Comparison of ENCODE assay signal across 9 cellular contexts in the genomic region with DNA sequence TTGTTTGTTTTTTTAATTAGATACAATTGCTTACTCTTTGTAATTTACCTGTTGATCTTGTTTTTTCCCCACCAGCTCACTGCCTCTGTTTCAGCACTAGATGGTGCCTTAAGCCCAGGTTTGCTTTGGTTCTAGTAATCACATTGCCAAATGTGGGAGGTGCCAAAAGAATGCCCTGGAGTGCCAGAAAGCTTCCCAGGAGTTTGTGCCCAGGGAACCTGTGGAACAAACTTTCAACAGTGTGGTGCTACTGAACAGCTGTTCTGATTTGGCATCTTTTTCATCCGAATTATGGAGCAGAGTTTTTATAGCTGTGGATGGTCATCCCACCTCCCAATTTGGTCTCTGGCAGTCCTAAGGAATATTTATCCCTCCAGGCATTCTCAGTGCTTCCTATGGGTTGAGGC.
A peak's percentile ranks its signal among the peaks of the same experiment; 100 is the strongest.
DNase-seq lines count a peak whose midpoint lies in the region; TF ChIP-seq lines count a peak whose summit lies in the region.
"Had no signal": no experiment of that assay in that cellular context is flagged by ENCODE, and none has a peak within 500 bp of the region (broad histone marks: within the 10 kb centered on the region; RNA-seq: fewer than 3 reads in every experiment).

No MANE protein-coding gene starts in this region.

- no peak overlapping the region for H3K4me3 ChIP-seq in cardiac muscle cell

- no peaks in the 10 kb centered on the region for H3K4me1 ChIP-seq in cardiac muscle cell (ENCODE audit: low read depth)

- H3K36me3 ChIP-seq in cardiac muscle cell: no peaks in the 10 kb centered on the region

- H3K27me3 ChIP-seq in cardiac muscle cell: no peaks in the 10 kb centered on the region

- TF ChIP-seq CTCF in cardiac muscle cell (IDR thresholded peaks at IDR 0.05; ENCODE audit: low read depth, low read length): peak; percentile 49

- intact Hi-C loops in posterior vena cava (cut with DNase I): no loop called here

- DNase-seq in NCI-H524 (lab: John Stamatoyannopoulos, UW) (peak; percentile 37 to 57), NCI-H524 treated with DMSO at 0.1 percent for 48 hours (lab: John Stamatoyannopoulos, UW) (no peak), RPMI7951 (ENCODE audit: low read depth) (peak; percentile 2), cardiac muscle cell (ENCODE audit: low read depth in 1 of 2, low spot score in 1 of 2) (peak; percentile 49 to 71), superior temporal gyrus (ENCODE audit: extremely low spot score) (peak; percentile 49), SKM-1 (lab: John Stamatoyannopoulos, UW; ENCODE audit: unreplicated experiment) (no peak), NCI-H1694 treated with DMSO at 0.1 percent for 48 hours (lab: John Stamatoyannopoulos, UW) (no peak), posterior vena cava (ENCODE audit: low spot score) (no peak)
- DNase-seq: CD4-positive, CD25-positive, alpha-beta regulatory T cell had no signal

- no peaks in the 10 kb centered on the region for H3K9me3 ChIP-seq in cardiac muscle cell (ENCODE audit: low read depth)

- H3K27ac ChIP-seq in cardiac muscle cell: no peak overlapping the region

Comparison
In these comparisons a context has a peak if more than half of its experiments do, and no peak if none do; other contexts are left out.
1. DNase-seq: peak in NCI-H524 (2 of 2), RPMI7951 (single experiment), cardiac muscle cell (2 of 2) and superior temporal gyrus (single experiment); none in NCI-H524 treated with DMSO at 0.1 percent for 48 hours (single experiment), SKM-1 (single experiment), NCI-H1694 treated with DMSO at 0.1 percent for 48 hours (single experiment) and posterior vena cava (single experiment).